ENCODE assay signal across 13 cellular contexts in the genomic region with DNA sequence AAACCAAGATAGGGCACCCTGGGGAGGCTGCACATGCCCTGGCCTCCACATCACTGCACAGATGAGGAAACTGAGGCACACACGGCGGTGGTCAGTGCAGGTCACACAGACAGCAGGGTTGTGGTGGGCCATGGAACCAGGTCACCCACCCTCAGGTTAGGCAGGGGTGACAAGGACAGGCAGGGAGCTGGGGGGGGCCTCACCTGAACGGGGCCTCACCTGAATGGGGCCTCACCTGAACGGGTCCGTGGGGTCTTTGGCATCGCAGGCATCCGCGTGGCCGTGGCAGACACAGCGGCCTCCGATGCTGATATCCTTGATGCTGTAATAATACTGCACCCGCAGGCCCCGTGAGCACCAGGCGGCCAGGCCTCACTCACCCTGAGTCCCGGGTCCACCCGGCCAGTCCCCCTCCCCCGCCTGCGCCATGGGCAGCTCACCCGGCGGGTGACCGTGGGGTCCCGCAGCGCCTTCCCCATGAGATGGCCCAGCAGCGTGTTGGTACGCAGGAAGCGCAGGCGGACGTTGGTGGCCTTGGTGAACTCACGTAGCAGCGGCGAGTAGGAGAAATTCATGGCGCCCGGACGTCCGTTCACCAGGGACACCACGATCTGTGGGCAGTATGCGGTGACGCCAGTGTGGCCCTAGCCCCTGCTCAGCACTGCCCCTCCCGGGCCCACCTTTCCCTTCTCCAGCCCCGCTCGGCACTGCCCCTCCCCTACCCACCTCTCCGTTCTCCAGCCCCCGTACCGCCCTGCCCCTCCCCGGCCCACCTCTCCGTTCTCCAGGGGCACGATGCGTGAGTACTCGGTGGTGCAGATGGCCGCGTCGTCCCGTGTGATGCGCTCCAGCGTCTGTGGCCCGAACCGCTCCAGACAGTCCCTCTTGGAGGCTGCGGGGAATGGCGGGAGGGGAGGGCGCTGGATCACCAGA. TPM values are rescaled to one million over a fixed set of nuclear protein-coding genes. Genes with fewer than 3 reads are reported as not detected.
DNase-seq lines count a peak whose midpoint lies in the region; ATAC-seq and TF ChIP-seq lines count a peak whose summit lies in the region.
"Had no signal": no experiment of that assay in that cellular context is flagged by ENCODE, and none has a peak within 500 bp of the region (broad histone marks: within the 10 kb centered on the region; RNA-seq: fewer than 3 reads in every experiment).

No MANE protein-coding gene starts in this region.

- H3K36me3 ChIP-seq in HEK293 (ENCODE audit: control insufficient read depth in 2 of 2, insufficient read depth in 1 of 2, low read length in 2 of 2) (peaks cover 0 to 57% of the 10 kb centered on the region in 2 experiments; a peak in 1 of 3 replicates), thoracic aorta (peaks cover 34% of the 10 kb centered on the region)

- H3K4me1 ChIP-seq in HEK293 (ENCODE audit: control insufficient read depth, insufficient read depth, low read length): peaks cover 8% of the 10 kb centered on the region
- H3K4me1 ChIP-seq in thoracic aorta (ENCODE audit: control insufficient read depth in 1 of 2, low read depth in 2 of 2): peaks cover 34 to 47% of the 10 kb centered on the region in 2 donors

- no peak for TF ChIP-seq CTCF in HEK293 (tag by site-specific recombination; IDR thresholded peaks at IDR 0.05)
- TF ChIP-seq CTCF in coronary artery (IDR thresholded peaks at IDR 0.05): no peak
- no peak for TF ChIP-seq CTCF in thoracic aorta (IDR thresholded peaks at IDR 0.05)

- H3K9me3 ChIP-seq in HEK293 (ENCODE audit: control insufficient read depth, insufficient read depth, low read depth, low read length): no peaks in the 10 kb centered on the region
- H3K9me3 ChIP-seq in thoracic aorta: no peaks in the 10 kb centered on the region

- H3K27me3 ChIP-seq in layer of hippocampus (ENCODE audit: control insufficient read depth, insufficient read depth, low read length): no peaks in the 10 kb centered on the region
- no peaks in the 10 kb centered on the region for H3K27me3 ChIP-seq in thoracic aorta (replicated peaks; ENCODE audit: insufficient read depth)

- POLR2A ChIA-PET in HEK293 (lab: Yijun Ruan, JAX): no interaction called here

- ATAC-seq in thoracic aorta (ENCODE audit: insufficient number of reproducible peaks, low FRiP score, low read depth): no peak
- ATAC-seq in HG03439 (IDR thresholded peaks at IDR 0.05; ENCODE audit: unreplicated experiment): no peak
- no peak for ATAC-seq in GM18498 (IDR thresholded peaks at IDR 0.05; ENCODE audit: unreplicated experiment)
- no peak for ATAC-seq in left lobe of liver
- ATAC-seq: T-cell had no signal

- H3K4me3 ChIP-seq in HEK293 (ENCODE audit: low read depth, low read length): no peak overlapping the region
- no peak overlapping the region for H3K4me3 ChIP-seq in coronary artery
- H3K4me3 ChIP-seq in thoracic aorta: no peak overlapping the region

- H3K27ac ChIP-seq in HEK293 (ENCODE audit: extremely low read depth, low read depth, low read length) (no peak overlapping the region), coronary artery (peak overlapping the region; percentile 95 to 99), layer of hippocampus (ENCODE audit: low read depth, low read length) (peak overlapping the region; percentile 30), thoracic aorta (peak overlapping the region; percentile 94 to 100)

- DNase-seq in coronary artery (ENCODE audit: low spot score) (no peak), thoracic aorta (ENCODE audit: low spot score) (no peak), left lobe of liver (ENCODE audit: low spot score) (no peak), AG08396 (ENCODE audit: low spot score) (no peak)
- DNase-seq: activated CD4-positive, alpha-beta T cell treated with anti-CD3 and anti-CD28 coated beads, Interleukin-2, amount 50 U/mL, for 4 hours; activated naive CD4-positive, alpha-beta T cell treated with anti-CD3 and anti-CD28 coated beads, Interleukin-2, amount 50 U/mL, for 16 hours; NK-92 treated with Interleukin-12 subunit alpha and Interleukin-12 subunit beta, amount 100 ng/mL, for 24 hours; stimulated activated CD4-positive, alpha-beta T cell treated with anti-CD3 and anti-CD28 coated beads, Interleukin-4, amount 100 ng/mL, for 24 hours; T-cell had no signal

- CTCF ChIA-PET in HEK293 (lab: Yijun Ruan, JAX): no interaction called here

TF ChIP-seq in HEK293, 187 proteins besides CTCF, POLR2A, EP300 and RAD21:
- TF ChIP-seq WT1 (tag by site-specific recombination; IDR thresholded peaks at IDR 0.05) (no peak), ZNF121 (tag by site-specific recombination; IDR thresholded peaks at IDR 0.05) (no peak), ZNF184 (tag by site-specific recombination; IDR thresholded peaks at IDR 0.05) (no peak), ZNF341 (tag by site-specific recombination; IDR thresholded peaks at IDR 0.05; ENCODE audit: low read depth) (peak; percentile 47)
- TF ChIP-seq, protein P1, sequence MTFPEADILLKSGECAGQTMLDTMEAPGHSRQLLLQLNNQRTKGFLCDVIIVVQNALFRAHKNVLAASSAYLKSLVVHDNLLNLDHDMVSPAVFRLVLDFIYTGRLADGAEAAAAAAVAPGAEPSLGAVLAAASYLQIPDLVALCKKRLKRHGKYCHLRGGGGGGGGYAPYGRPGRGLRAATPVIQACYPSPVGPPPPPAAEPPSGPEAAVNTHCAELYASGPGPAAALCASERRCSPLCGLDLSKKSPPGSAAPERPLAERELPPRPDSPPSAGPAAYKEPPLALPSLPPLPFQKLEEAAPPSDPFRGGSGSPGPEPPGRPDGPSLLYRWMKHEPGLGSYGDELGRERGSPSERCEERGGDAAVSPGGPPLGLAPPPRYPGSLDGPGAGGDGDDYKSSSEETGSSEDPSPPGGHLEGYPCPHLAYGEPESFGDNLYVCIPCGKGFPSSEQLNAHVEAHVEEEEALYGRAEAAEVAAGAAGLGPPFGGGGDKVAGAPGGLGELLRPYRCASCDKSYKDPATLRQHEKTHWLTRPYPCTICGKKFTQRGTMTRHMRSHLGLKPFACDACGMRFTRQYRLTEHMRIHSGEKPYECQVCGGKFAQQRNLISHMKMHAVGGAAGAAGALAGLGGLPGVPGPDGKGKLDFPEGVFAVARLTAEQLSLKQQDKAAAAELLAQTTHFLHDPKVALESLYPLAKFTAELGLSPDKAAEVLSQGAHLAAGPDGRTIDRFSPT (tag by site-specific recombination; IDR thresholded peaks at IDR 0.05): peak; percentile 62; the same call in 1 of the 2 replicates

RNA-seq across cellular contexts. Expression of a gene that starts 15.4 kb away (rescaled TPM):
- total RNA-seq in thoracic aorta (100 to 1,000 TPM; 289 to 333 TPM), left lobe of liver (112 TPM)

RNA-seq across cellular contexts. Expression of a gene that starts 35.2 kb away (rescaled TPM):
- total RNA-seq in thoracic aorta (1,000 to 10,000 TPM; 1,025 to 2,724 TPM), left lobe of liver (432 TPM)

RNA-seq across cellular contexts. Expression of a gene that starts 48.9 kb away (rescaled TPM):
- total RNA-seq in thoracic aorta (100 to 1,000 TPM in 1 of 2 donors, 10 to 100 TPM in 1; 98.8 to 113 TPM), left lobe of liver (61.0 TPM)

RNA-seq across cellular contexts. Expression of a gene that starts 55.4 kb away (rescaled TPM):
- total RNA-seq in thoracic aorta: 1 to 10 TPM; 2.1 to 9.2 TPM
- 1.8 TPM for total RNA-seq in left lobe of liver
